1 cellular context compared by ENCODE assay signal in the genomic region with DNA sequence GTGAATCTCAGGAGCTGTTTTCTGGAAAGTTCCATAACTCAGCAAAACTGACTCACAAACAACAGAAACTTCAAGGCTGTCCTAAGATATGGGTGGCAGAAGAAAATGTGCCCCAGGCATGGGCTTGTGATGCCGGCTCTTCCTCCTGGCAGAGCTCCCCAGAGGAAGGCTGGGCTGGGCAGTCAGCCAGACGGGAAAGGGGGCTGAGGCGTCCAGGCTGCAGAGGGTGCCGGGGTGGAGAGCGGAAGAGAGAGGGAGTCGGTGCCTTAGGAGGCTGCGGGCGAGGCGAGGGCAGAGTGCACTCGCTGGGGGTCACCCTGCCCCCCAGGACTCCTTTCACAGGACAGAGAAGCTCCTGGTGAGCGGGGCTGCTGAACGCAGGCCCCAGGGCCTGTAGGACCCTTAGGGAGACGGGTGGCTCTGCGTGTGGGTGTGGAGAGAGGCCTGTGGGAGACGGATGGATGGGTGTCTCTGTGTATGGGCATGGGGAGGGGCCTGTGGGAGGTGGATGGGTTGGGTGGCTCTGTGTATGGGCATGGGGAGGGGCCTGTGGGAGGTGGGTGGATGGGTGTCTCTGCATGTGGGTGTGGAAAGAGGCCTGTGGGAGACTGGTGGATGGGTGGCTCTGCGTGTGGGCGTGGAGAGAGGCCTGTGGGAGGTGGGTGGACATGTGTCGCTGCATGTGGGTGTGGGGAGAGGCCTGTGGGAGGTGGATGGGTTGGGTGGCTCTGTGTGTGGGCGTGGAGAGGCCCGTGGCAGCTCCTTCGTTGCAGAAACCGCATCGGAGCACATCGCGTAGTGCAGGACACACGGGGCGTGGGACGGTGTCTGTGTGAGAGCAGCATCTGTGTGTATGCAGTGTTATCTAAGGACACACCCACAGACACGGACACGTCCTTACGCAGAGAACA.
TF ChIP-seq lines count a peak whose summit lies in the region.

No MANE protein-coding gene starts in this region.

TF ChIP-seq in HepG2, 621 proteins besides CTCF, POLR2A, EP300 and RAD21:
- TF ChIP-seq AGO2 (optimal IDR thresholded peaks at IDR 0.05; ENCODE audit: low read depth, low read length) (peak; percentile 32), RBM22 (optimal IDR thresholded peaks at IDR 0.05; ENCODE audit: low read length) (no peak)
